Comparison of ENCODE assay signal across 2 cellular contexts in the genomic region with DNA sequence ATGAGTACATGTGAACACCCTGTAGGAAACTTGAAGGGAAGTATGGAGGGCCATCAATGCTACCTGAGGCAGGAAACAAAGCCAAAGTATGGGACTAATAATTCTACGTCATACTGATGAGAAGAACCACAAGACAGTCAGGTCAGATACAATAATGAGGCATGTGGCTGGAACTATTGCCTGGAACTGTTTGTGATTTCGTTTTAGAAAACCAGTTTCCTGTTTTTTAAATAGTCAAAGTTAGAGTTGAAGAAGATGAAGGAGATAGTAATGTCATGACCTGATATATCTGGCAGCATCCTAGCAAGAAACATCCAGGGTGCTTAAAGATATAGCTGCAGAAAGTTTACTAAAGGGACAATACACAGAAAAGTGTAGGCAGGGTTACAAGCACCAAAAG.
TF ChIP-seq lines count a peak whose summit lies in the region.

No MANE protein-coding gene starts in this region.

TF ChIP-seq in GM12878, 131 proteins besides CTCF, POLR2A, EP300 and RAD21 (continued from another document and continues in another):
- TF ChIP-seq ZNF622 (IDR thresholded peaks at IDR 0.05) (no peak), NFYA (IDR thresholded peaks at IDR 0.05; ENCODE audit: borderline replicate concordance, low read depth, low read length) (no peak), RUNX3 (IDR thresholded peaks at IDR 0.05; ENCODE audit: low read length) (peak; percentile 83), ESRRA (IDR thresholded peaks at IDR 0.05; ENCODE audit: low read length) (no peak), CBX5 (IDR thresholded peaks at IDR 0.05; ENCODE audit: low read depth) (no peak), ETV6 (conservative IDR thresholded peaks at IDR 0.05 in 1 of 2, IDR thresholded peaks at IDR 0.05 in 1 of 2; ENCODE audit: borderline replicate concordance in 1 of 2, low read depth in 1 of 2) (0 out of 4 replicates have a peak, but pooled peaks of 1 of the 2 experiments have one; percentile 30), NFIC (IDR thresholded peaks at IDR 0.05; ENCODE audit: low read depth, low read length) (peak; percentile 38; the same call in 1 of the 2 replicates), CHD2 (IDR thresholded peaks at IDR 0.05; ENCODE audit: borderline replicate concordance, low read depth, low read length) (no peak), POU2F2 (IDR thresholded peaks at IDR 0.05; ENCODE audit: borderline replicate concordance, low read depth, low read length) (0 out of 3 replicates have a peak, but pooled peaks have one; percentile 37), IKZF1 (conservative IDR thresholded peaks at IDR 0.05) (peak; percentile 58; the same call in 1 of the 2 replicates), MYB (IDR thresholded peaks at IDR 0.05; ENCODE audit: borderline replicate concordance, low read depth, low read length) (no peak), EZH2 (IDR thresholded peaks at IDR 0.05; ENCODE audit: borderline replicate concordance, control insufficient read depth, low read depth, low read length) (no peak), ASH2L (IDR thresholded peaks at IDR 0.05; ENCODE audit: borderline replicate concordance, low read depth) (no peak), ATF7 (IDR thresholded peaks at IDR 0.05; ENCODE audit: low read depth) (no peak), IKZF2 (IDR thresholded peaks at IDR 0.05) (peak; percentile 58 to 63; a peak in 3 of 4 replicates), NR2F1 (conservative IDR thresholded peaks at IDR 0.05) (peak; percentile 52; the same call in 1 of the 2 replicates), KLF5 (IDR thresholded peaks at IDR 0.05; ENCODE audit: partially characterized antibody) (no peak), HDAC6 (IDR thresholded peaks at IDR 0.05; ENCODE audit: unreplicated experiment) (no peak), EED (IDR thresholded peaks at IDR 0.05; ENCODE audit: low read depth) (0 out of 2 replicates have a peak, but pooled peaks have one; percentile 40), JUNB (IDR thresholded peaks at IDR 0.05) (no peak)
- TF ChIP-seq, protein P1, sequence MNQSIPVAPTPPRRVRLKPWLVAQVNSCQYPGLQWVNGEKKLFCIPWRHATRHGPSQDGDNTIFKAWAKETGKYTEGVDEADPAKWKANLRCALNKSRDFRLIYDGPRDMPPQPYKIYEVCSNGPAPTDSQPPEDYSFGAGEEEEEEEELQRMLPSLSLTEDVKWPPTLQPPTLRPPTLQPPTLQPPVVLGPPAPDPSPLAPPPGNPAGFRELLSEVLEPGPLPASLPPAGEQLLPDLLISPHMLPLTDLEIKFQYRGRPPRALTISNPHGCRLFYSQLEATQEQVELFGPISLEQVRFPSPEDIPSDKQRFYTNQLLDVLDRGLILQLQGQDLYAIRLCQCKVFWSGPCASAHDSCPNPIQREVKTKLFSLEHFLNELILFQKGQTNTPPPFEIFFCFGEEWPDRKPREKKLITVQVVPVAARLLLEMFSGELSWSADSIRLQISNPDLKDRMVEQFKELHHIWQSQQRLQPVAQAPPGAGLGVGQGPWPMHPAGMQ (IDR thresholded peaks at IDR 0.05; ENCODE audit: borderline replicate concordance): no peak
- TF ChIP-seq, protein P2, sequence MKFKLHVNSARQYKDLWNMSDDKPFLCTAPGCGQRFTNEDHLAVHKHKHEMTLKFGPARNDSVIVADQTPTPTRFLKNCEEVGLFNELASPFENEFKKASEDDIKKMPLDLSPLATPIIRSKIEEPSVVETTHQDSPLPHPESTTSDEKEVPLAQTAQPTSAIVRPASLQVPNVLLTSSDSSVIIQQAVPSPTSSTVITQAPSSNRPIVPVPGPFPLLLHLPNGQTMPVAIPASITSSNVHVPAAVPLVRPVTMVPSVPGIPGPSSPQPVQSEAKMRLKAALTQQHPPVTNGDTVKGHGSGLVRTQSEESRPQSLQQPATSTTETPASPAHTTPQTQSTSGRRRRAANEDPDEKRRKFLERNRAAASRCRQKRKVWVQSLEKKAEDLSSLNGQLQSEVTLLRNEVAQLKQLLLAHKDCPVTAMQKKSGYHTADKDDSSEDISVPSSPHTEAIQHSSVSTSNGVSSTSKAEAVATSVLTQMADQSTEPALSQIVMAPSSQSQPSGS (IDR thresholded peaks at IDR 0.05; ENCODE audit: low read length): peak; percentile 56; the same call in 1 of the 2 replicates
- TF ChIP-seq, protein P3, sequence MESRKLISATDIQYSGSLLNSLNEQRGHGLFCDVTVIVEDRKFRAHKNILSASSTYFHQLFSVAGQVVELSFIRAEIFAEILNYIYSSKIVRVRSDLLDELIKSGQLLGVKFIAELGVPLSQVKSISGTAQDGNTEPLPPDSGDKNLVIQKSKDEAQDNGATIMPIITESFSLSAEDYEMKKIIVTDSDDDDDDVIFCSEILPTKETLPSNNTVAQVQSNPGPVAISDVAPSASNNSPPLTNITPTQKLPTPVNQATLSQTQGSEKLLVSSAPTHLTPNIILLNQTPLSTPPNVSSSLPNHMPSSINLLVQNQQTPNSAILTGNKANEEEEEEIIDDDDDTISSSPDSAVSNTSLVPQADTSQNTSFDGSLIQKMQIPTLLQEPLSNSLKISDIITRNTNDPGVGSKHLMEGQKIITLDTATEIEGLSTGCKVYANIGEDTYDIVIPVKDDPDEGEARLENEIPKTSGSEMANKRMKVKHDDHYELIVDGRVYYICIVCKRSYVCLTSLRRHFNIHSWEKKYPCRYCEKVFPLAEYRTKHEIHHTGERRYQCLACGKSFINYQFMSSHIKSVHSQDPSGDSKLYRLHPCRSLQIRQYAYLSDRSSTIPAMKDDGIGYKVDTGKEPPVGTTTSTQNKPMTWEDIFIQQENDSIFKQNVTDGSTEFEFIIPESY (IDR thresholded peaks at IDR 0.05): no peak
- TF ChIP-seq, protein P4, sequence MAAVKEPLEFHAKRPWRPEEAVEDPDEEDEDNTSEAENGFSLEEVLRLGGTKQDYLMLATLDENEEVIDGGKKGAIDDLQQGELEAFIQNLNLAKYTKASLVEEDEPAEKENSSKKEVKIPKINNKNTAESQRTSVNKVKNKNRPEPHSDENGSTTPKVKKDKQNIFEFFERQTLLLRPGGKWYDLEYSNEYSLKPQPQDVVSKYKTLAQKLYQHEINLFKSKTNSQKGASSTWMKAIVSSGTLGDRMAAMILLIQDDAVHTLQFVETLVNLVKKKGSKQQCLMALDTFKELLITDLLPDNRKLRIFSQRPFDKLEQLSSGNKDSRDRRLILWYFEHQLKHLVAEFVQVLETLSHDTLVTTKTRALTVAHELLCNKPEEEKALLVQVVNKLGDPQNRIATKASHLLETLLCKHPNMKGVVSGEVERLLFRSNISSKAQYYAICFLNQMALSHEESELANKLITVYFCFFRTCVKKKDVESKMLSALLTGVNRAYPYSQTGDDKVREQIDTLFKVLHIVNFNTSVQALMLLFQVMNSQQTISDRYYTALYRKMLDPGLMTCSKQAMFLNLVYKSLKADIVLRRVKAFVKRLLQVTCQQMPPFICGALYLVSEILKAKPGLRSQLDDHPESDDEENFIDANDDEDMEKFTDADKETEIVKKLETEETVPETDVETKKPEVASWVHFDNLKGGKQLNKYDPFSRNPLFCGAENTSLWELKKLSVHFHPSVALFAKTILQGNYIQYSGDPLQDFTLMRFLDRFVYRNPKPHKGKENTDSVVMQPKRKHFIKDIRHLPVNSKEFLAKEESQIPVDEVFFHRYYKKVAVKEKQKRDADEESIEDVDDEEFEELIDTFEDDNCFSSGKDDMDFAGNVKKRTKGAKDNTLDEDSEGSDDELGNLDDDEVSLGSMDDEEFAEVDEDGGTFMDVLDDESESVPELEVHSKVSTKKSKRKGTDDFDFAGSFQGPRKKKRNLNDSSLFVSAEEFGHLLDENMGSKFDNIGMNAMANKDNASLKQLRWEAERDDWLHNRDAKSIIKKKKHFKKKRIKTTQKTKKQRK (IDR thresholded peaks at IDR 0.05; ENCODE audit: low read depth, low read length): no peak

TF ChIP-seq in SK-N-SH treated with all-trans-retinoic acid at 6 μM for 48 hours, 23 proteins besides CTCF, POLR2A, EP300 and RAD21 (continued from another document):
- TF ChIP-seq, protein P5, sequence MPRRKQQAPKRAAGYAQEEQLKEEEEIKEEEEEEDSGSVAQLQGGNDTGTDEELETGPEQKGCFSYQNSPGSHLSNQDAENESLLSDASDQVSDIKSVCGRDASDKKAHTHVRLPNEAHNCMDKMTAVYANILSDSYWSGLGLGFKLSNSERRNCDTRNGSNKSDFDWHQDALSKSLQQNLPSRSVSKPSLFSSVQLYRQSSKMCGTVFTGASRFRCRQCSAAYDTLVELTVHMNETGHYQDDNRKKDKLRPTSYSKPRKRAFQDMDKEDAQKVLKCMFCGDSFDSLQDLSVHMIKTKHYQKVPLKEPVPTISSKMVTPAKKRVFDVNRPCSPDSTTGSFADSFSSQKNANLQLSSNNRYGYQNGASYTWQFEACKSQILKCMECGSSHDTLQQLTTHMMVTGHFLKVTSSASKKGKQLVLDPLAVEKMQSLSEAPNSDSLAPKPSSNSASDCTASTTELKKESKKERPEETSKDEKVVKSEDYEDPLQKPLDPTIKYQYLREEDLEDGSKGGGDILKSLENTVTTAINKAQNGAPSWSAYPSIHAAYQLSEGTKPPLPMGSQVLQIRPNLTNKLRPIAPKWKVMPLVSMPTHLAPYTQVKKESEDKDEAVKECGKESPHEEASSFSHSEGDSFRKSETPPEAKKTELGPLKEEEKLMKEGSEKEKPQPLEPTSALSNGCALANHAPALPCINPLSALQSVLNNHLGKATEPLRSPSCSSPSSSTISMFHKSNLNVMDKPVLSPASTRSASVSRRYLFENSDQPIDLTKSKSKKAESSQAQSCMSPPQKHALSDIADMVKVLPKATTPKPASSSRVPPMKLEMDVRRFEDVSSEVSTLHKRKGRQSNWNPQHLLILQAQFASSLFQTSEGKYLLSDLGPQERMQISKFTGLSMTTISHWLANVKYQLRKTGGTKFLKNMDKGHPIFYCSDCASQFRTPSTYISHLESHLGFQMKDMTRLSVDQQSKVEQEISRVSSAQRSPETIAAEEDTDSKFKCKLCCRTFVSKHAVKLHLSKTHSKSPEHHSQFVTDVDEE (CRISPR knock-in tag; IDR thresholded peaks at IDR 0.05): no peak
- no peak for TF ChIP-seq ZFP3 (CRISPR knock-in tag; IDR thresholded peaks at IDR 0.05)
- TF ChIP-seq TCF4 (CRISPR knock-in tag; IDR thresholded peaks at IDR 0.05; ENCODE audit: borderline replicate concordance): no peak
- no peak for TF ChIP-seq GLIS3 (CRISPR knock-in tag; IDR thresholded peaks at IDR 0.05)
- TF ChIP-seq ESRRG (CRISPR knock-in tag; IDR thresholded peaks at IDR 0.05): no peak
- no peak for TF ChIP-seq OSR1 (CRISPR knock-in tag; IDR thresholded peaks at IDR 0.05)
- no peak for TF ChIP-seq PPARA (CRISPR knock-in tag; IDR thresholded peaks at IDR 0.05; ENCODE audit: borderline replicate concordance)
- TF ChIP-seq ZNF565 (CRISPR knock-in tag; conservative IDR thresholded peaks at IDR 0.05; ENCODE audit: low read depth): no peak
- TF ChIP-seq BACH2 (CRISPR knock-in tag; IDR thresholded peaks at IDR 0.05; ENCODE audit: borderline replicate concordance): no peak
